ENCODE assay signal across 28 cellular contexts in genomic region chr19:29517412-29517811, GRCh38. TPM values are rescaled to one million over a fixed set of nuclear protein-coding genes. Genes with fewer than 3 reads are reported as not detected.
"Had no signal": no experiment of that assay in that cellular context is flagged by ENCODE, and none has a peak within 500 bp of the region (broad histone marks: within the 10 kb centered on the region; RNA-seq: fewer than 3 reads in every experiment).

No MANE protein-coding gene starts in this region.

- H3K4me1 ChIP-seq: SJCRH30 had no signal

- H3K9me3 ChIP-seq: MG63, SJCRH30, SK-N-SH had no signal

- H3K27ac ChIP-seq: brain microvascular endothelial cell, cardiac muscle cell, SJCRH30, VCaP had no signal

- ATAC-seq: Panc1, Right ventricle myocardium inferior had no signal

- H3K4me3 ChIP-seq: cardiac muscle cell, MG63, SJCRH30 had no signal

- DNase-seq: activated CD4-positive, alpha-beta memory T cell treated with anti-CD3 and anti-CD28 coated beads, Interleukin-2, amount 10 ng/mL, durations not matched to agents 7 days and 5 days; activated CD4-positive, alpha-beta T cell treated with anti-CD3 and anti-CD28 coated beads, Interleukin-2, amount 50 U/mL, for 1 hour; activated CD4-positive, CD25-positive, alpha-beta regulatory T cell; activated naive CD4-positive, alpha-beta T cell treated with anti-CD3 and anti-CD28 coated beads for 36 hours; activated naive CD8-positive, alpha-beta T cell treated with anti-CD3 and anti-CD28 coated beads for 36 hours; activated T-cell treated with anti-CD3 and anti-CD28 coated beads for 4 hours; brain microvascular endothelial cell; MG63; MV-4-11; NCI-H1092 treated with DMSO at 0.1 percent for 48 hours; NCI-H1417 treated with DMSO at 0.1 percent for 48 hours; NCI-H1694; NCI-H2081; NCI-H510A treated with DMSO at 0.1 percent for 48 hours; NCI-H69; NK-92 treated with Interleukin-12 subunit alpha and Interleukin-12 subunit beta, amount 100 ng/mL, for 24 hours; OCI-M1; RPMI8226; SJCRH30; SK-N-SH; T-helper 1 cell had no signal

- H3K9ac ChIP-seq: SK-N-SH had no signal

- H3K4me2 ChIP-seq: SK-N-SH had no signal

- H3K27me3 ChIP-seq: brain microvascular endothelial cell, MG63 had no signal

- H3K36me3 ChIP-seq: brain microvascular endothelial cell, cardiac muscle cell, MG63, SJCRH30 had no signal

RNA-seq across cellular contexts. Expression of gene VSTM2B, which starts 8.4 kb away (rescaled TPM):
- total RNA-seq: activated CD4-positive, alpha-beta memory T cell treated with anti-CD3 and anti-CD28 coated beads, Interleukin-2, amount 10 ng/mL, durations not matched to agents 7 days and 5 days; activated CD8-positive, alpha-beta memory T cell treated with anti-CD3 and anti-CD28 coated beads for 36 hours; activated naive CD4-positive, alpha-beta T cell treated with anti-CD3 and anti-CD28 coated beads for 36 hours; activated naive CD8-positive, alpha-beta T cell treated with anti-CD3 and anti-CD28 coated beads for 36 hours; Right ventricle myocardium inferior; SJCRH30; T-helper 2 cell treated with Interferon-gamma antibody and Interleukin-4, amounts not matched to agents 100 ng/mL and 5 ng/mL, for 36 hours had no signal
- polyA plus RNA-seq: adipose tissue, cardiac muscle cell, SK-N-SH had no signal
